Comparison of ENCODE assay signal across 8 cellular contexts in genomic region chr2:73111300-73112025, GRCh38. TPM values are rescaled to one million over a fixed set of nuclear protein-coding genes. Genes with fewer than 3 reads are reported as not detected.
DNase-seq lines count a peak whose midpoint lies in the region; ATAC-seq and TF ChIP-seq lines count a peak whose summit lies in the region.

No MANE protein-coding gene starts in this region.

- no peak for TF ChIP-seq POLR2A in Peyer's patch (IDR thresholded peaks at IDR 0.05)

- peaks cover 63% of the 10 kb centered on the region for H3K79me2 ChIP-seq in mammary epithelial cell (ENCODE audit: insufficient read depth, low read length)

- H3K4me1 Mint-ChIP-seq in stimulated activated naive CD8-positive, alpha-beta T cell treated with anti-CD3 and anti-CD28 coated beads, Interleukin-15, Interleukin-2, amounts not matched to agents 100 ng/mL and 50 ng/mL, for 24 hours (ENCODE audit: low read depth): peaks cover 28% of the 10 kb centered on the region

- H3K4me2 ChIP-seq in mammary epithelial cell (ENCODE audit: insufficient read depth, low read depth, low read length): peak overlapping the region; percentile 87

- peak overlapping the region; percentile 75 for H3K4me3 Mint-ChIP-seq in stimulated activated naive CD8-positive, alpha-beta T cell treated with anti-CD3 and anti-CD28 coated beads, Interleukin-15, Interleukin-2, amounts not matched to agents 100 ng/mL and 50 ng/mL, for 24 hours

- DNase-seq in NCI-H1105 treated with DMSO at 0.1 percent for 48 hours (lab: John Stamatoyannopoulos, UW) (peak; percentile 3), NCI-H1105 (lab: John Stamatoyannopoulos, UW) (no peak), Peyer's patch (peak in 2 of 3 donors; percentile 52 to 60), mammary epithelial cell (peak; percentile 73), kidney tubule cell (ENCODE audit: low spot score) (peak; percentile 92), posterior vena cava (ENCODE audit: low spot score) (no peak)

- BruUV-seq in mammary epithelial cell (replicated peaks; lab: Mats Ljungman, UMichigan): no TSS peak

- H3K4me3 ChIP-seq in Peyer's patch: peak overlapping the region; percentile 58 to 93 (median 89)
- H3K4me3 ChIP-seq in mammary epithelial cell (replicated peaks in 1 of 3; ENCODE audit: insufficient read depth in 1 of 3, low read depth in 2 of 3, low read length in 3 of 3): peak overlapping the region; percentile 72 to 86 (median 79)

- WGBS in mammary epithelial cell (ENCODE audit: low coverage, missing lambda C conversion rate): 19% methylated on average over 4 of the region's 14 CpGs

- no peaks in the 10 kb centered on the region for H4K20me1 ChIP-seq in mammary epithelial cell (ENCODE audit: insufficient read depth, low read length)

- dilution Hi-C loops in mammary epithelial cell (cut with HindIII; ENCODE audit: low sequenced_read_pairs): no loop called here

- H3K27me3 Mint-ChIP-seq in stimulated activated naive CD8-positive, alpha-beta T cell treated with anti-CD3 and anti-CD28 coated beads, Interleukin-15, Interleukin-2, amounts not matched to agents 100 ng/mL and 50 ng/mL, for 24 hours: peaks cover 7% of the 10 kb centered on the region

- H3K27ac ChIP-seq in Peyer's patch (peak overlapping the region; percentile 28 to 90 (median 70)), mammary epithelial cell (ENCODE audit: insufficient read depth, low read depth, low read length) (peak overlapping the region; percentile 80)

- no peaks in the 10 kb centered on the region for H3K36me3 Mint-ChIP-seq in stimulated activated naive CD8-positive, alpha-beta T cell treated with anti-CD3 and anti-CD28 coated beads, Interleukin-15, Interleukin-2, amounts not matched to agents 100 ng/mL and 50 ng/mL, for 24 hours (ENCODE audit: low read depth)

- H3K27me3 ChIP-seq in Peyer's patch (no peaks in the 10 kb centered on the region), mammary epithelial cell (ENCODE audit: insufficient read depth, low read length) (no peaks in the 10 kb centered on the region)

- in situ Hi-C loops in mammary epithelial cell (cut with MboI; ENCODE audit: low sequenced_read_pairs in 2 of 2): no loop called here

- no peaks in the 10 kb centered on the region for H3K9me3 Mint-ChIP-seq in stimulated activated naive CD8-positive, alpha-beta T cell treated with anti-CD3 and anti-CD28 coated beads, Interleukin-15, Interleukin-2, amounts not matched to agents 100 ng/mL and 50 ng/mL, for 24 hours

- CTCF ChIA-PET in mammary epithelial cell (lab: Charles Lee; ENCODE audit: low non-redundant PET): interaction anchor here (0.6 kb wide), 1 partner anchor 45 kb away, joined by 4 read pairs; no protein-coding TSS in a partner anchor

- H3K9me3 ChIP-seq in Peyer's patch (no peaks in the 10 kb centered on the region), mammary epithelial cell (replicated peaks; ENCODE audit: insufficient read depth, low read length) (no peaks in the 10 kb centered on the region)

- peak overlapping the region; percentile 97 for H2AFZ ChIP-seq in mammary epithelial cell (ENCODE audit: low read depth, low read length)

- H3K36me3 ChIP-seq in Peyer's patch: no peaks in the 10 kb centered on the region
- H3K36me3 ChIP-seq in mammary epithelial cell (ENCODE audit: insufficient read depth, low read length): no peaks in the 10 kb centered on the region

- TF ChIP-seq CTCF in Peyer's patch (IDR thresholded peaks at IDR 0.05): no peak
- no peak for TF ChIP-seq CTCF in mammary epithelial cell (conservative IDR thresholded peaks at IDR 0.05 in 1 of 2, IDR thresholded peaks at IDR 0.05 in 1 of 2; ENCODE audit: extremely low read depth in 1 of 2, insufficient read depth in 1 of 2, low read depth in 1 of 2, low read length in 2 of 2)

- H3K27ac Mint-ChIP-seq in stimulated activated naive CD8-positive, alpha-beta T cell treated with anti-CD3 and anti-CD28 coated beads, Interleukin-15, Interleukin-2, amounts not matched to agents 100 ng/mL and 50 ng/mL, for 24 hours: peak overlapping the region; percentile 80

- intact Hi-C loops in mammary epithelial cell (cut with micrococcal nuclease): loop anchor here (1.0 to 5.0 kb wide), 3 partner anchors 22 to 121 kb away; partner anchors contain the start of genes CCT7, PRADC1 and SFXN5
- intact Hi-C loops in posterior vena cava (cut with DNase I): loop anchor here in 1 of 2 donors (1.0 kb wide), 1 partner anchor 23 kb away; no protein-coding TSS in a partner anchor

- H3K9ac ChIP-seq in mammary epithelial cell (ENCODE audit: insufficient read depth, low read length): peak overlapping the region; percentile 91

- no peak for ATAC-seq in GM18873 (IDR thresholded peaks at IDR 0.05; ENCODE audit: low FRiP score, unreplicated experiment)

- H3K4me1 ChIP-seq in Peyer's patch (peaks cover 5 to 20% (median 11%) of the 10 kb centered on the region in 4 donors), mammary epithelial cell (ENCODE audit: insufficient read depth, low read length) (peaks cover 22% of the 10 kb centered on the region)

RNA-seq across cellular contexts. Expression of gene RAB11FIP5, which starts 1.3 kb away (rescaled TPM):
- total RNA-seq in Peyer's patch (10 to 100 TPM in 1 of 4 donors, 1 to 10 TPM in 3; 5.1 to 10.7 (median 9.3) TPM), mammary epithelial cell (10 to 100 TPM; 36.0 to 39.7 TPM), posterior vena cava (10 to 100 TPM; 29.3 to 39.2 TPM)
- polyA plus RNA-seq in mammary epithelial cell: 24.8 TPM
- 71.9 TPM for polyA minus RNA-seq in mammary epithelial cell

RNA-seq across cellular contexts. Expression of gene SFXN5, which starts 40.0 kb away (rescaled TPM):
- total RNA-seq in Peyer's patch (10 to 100 TPM; 22.9 to 55.4 (median 41.2) TPM), mammary epithelial cell (10 to 100 TPM; 12.0 to 16.8 TPM), posterior vena cava (10 to 100 TPM; 10.3 to 10.9 TPM)
- 9.2 TPM for polyA plus RNA-seq in mammary epithelial cell
- 14.9 TPM for polyA minus RNA-seq in mammary epithelial cell

Comparison
In these comparisons a context has a peak if more than half of its experiments do, and no peak if none do; other contexts are left out.
1. DNase-seq: peak in NCI-H1105 treated with DMSO at 0.1 percent for 48 hours (single experiment), Peyer's patch (2 of 3), mammary epithelial cell (single experiment) and kidney tubule cell (single experiment); none in NCI-H1105 (single experiment) and posterior vena cava (single experiment).